In the genomic region with DNA sequence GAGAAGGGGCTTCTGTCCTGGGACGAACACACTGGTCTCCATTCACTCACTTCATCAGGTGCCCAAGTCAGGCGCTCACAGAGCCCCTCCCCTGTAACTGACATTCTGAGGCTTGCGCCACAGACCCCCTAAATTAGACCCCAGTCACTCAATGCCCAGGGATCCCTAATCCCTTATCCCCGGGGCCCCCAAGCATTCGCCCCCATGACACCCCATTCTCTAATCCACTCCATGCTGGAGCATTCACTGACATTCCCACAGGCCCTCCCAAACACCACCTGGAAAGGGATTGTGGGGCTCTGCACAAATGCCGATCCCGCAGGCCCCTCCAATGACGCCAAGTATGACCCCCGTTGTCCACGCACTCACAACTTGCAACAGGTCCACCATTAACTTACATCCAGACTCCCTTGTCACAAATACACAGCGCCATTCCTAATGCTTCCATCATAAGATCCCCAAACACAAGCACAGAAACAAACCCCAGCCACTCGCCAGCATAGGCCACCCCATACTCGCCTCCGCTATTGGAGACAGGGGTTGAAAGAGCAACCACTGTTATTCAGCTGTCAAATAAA, we compare ENCODE assay signal across 9 cellular contexts. TPM values are rescaled to one million over a fixed set of nuclear protein-coding genes. Genes with fewer than 3 reads are reported as not detected.
DNase-seq lines count a peak whose midpoint lies in the region; ATAC-seq lines count a peak whose summit lies in the region.
"Had no signal": no experiment of that assay in that cellular context is flagged by ENCODE, and none has a peak within 500 bp of the region (broad histone marks: within the 10 kb centered on the region; RNA-seq: fewer than 3 reads in every experiment).

No MANE protein-coding gene starts in this region.

- ATAC-seq in activated CD8-positive, alpha-beta T cell treated with anti-CD3 and anti-CD28 coated beads, Interleukin-2, amount 10 ng/mL, durations not matched to agents 7 days and 5 days = no peak

- H3K27ac ChIP-seq in stomach smooth muscle (ENCODE audit: low read length) = no peak overlapping the region
- H3K27ac ChIP-seq: C4-2B had no signal

- DNase-seq in T-helper 1 cell (no peak), immature natural killer cell (no peak), kidney tubule cell (ENCODE audit: low spot score) (no peak), nucleus accumbens (lab: John Stamatoyannopoulos, UW) (no peak)
- DNase-seq in activated CD8-positive, alpha-beta T cell treated with anti-CD3 and anti-CD28 coated beads, Interleukin-2, amount 10 ng/mL, durations not matched to agents 7 days and 5 days = no peak
- no peak for DNase-seq in stimulated activated CD8-positive, alpha-beta memory T cell treated with anti-CD3 and anti-CD28 coated beads, Interleukin-4, amount 100 ng/mL, for 48 hours

- peaks cover 25% of the 10 kb centered on the region for H3K36me3 Mint-ChIP-seq in T-helper 1 cell treated with Interleukin-12 subunit alpha and Interleukin-12 subunit beta and Interleukin-4 antibody, amounts not matched to agents 30 μg/mL and 1 μg/mL, for 36 hours (ENCODE audit: low read depth)
- peaks cover 35% of the 10 kb centered on the region for H3K36me3 Mint-ChIP-seq in activated CD8-positive, alpha-beta T cell treated with anti-CD3 and anti-CD28 coated beads, Interleukin-2, amount 10 ng/mL, durations not matched to agents 7 days and 5 days (ENCODE audit: low read depth)
- H3K36me3 Mint-ChIP-seq in immature natural killer cell = peaks cover 4 to 13% (median 7%) of the 10 kb centered on the region in 3 donors

- peaks cover 5 to 8% of the 10 kb centered on the region in 2 donors for H3K9me3 ChIP-seq in stomach smooth muscle (ENCODE audit: control insufficient read depth in 2 of 2, low read length in 2 of 2)

- no peaks in the 10 kb centered on the region for H3K27me3 Mint-ChIP-seq in T-helper 1 cell treated with Interleukin-12 subunit alpha and Interleukin-12 subunit beta and Interleukin-4 antibody, amounts not matched to agents 30 μg/mL and 1 μg/mL, for 36 hours (ENCODE audit: low read depth)
- no peaks in the 10 kb centered on the region for H3K27me3 Mint-ChIP-seq in activated CD8-positive, alpha-beta T cell treated with anti-CD3 and anti-CD28 coated beads, Interleukin-2, amount 10 ng/mL, durations not matched to agents 7 days and 5 days (ENCODE audit: low read depth)
- peaks cover 0 to 12% (median 5%) of the 10 kb centered on the region in 3 donors for H3K27me3 Mint-ChIP-seq in immature natural killer cell (ENCODE audit: low read depth in 3 of 3)

- H3K9ac ChIP-seq in stomach smooth muscle (ENCODE audit: low read length in 2 of 2) = peak overlapping the region; percentile 80 to 87

- H3K4me3 ChIP-seq in stomach smooth muscle (ENCODE audit: low read length in 2 of 2) = peak overlapping the region; percentile 85 to 97

- H3K9me3 Mint-ChIP-seq in T-helper 1 cell treated with Interleukin-12 subunit alpha and Interleukin-12 subunit beta and Interleukin-4 antibody, amounts not matched to agents 30 μg/mL and 1 μg/mL, for 36 hours = peaks cover 36% of the 10 kb centered on the region
- H3K9me3 Mint-ChIP-seq in activated CD8-positive, alpha-beta T cell treated with anti-CD3 and anti-CD28 coated beads, Interleukin-2, amount 10 ng/mL, durations not matched to agents 7 days and 5 days (ENCODE audit: insufficient read depth) = peaks cover 11% of the 10 kb centered on the region
- peaks cover 0 to 3% (median 1%) of the 10 kb centered on the region in 6 donors for H3K9me3 Mint-ChIP-seq in immature natural killer cell

- peaks cover 13% of the 10 kb centered on the region for H3K4me1 Mint-ChIP-seq in T-helper 1 cell treated with Interleukin-12 subunit alpha and Interleukin-12 subunit beta and Interleukin-4 antibody, amounts not matched to agents 30 μg/mL and 1 μg/mL, for 36 hours (ENCODE audit: low read depth)
- H3K4me1 Mint-ChIP-seq in activated CD8-positive, alpha-beta T cell treated with anti-CD3 and anti-CD28 coated beads, Interleukin-2, amount 10 ng/mL, durations not matched to agents 7 days and 5 days (ENCODE audit: low read depth) = peaks cover 15% of the 10 kb centered on the region
- peaks cover 33 to 36% of the 10 kb centered on the region in 2 donors for H3K4me1 Mint-ChIP-seq in immature natural killer cell

- H3K27ac Mint-ChIP-seq in T-helper 1 cell treated with Interleukin-12 subunit alpha and Interleukin-12 subunit beta and Interleukin-4 antibody, amounts not matched to agents 30 μg/mL and 1 μg/mL, for 36 hours = peak overlapping the region; percentile 76
- H3K27ac Mint-ChIP-seq in activated CD8-positive, alpha-beta T cell treated with anti-CD3 and anti-CD28 coated beads, Interleukin-2, amount 10 ng/mL, durations not matched to agents 7 days and 5 days = peak overlapping the region; percentile 86
- peak overlapping the region; percentile 55 to 86 (median 63) for H3K27ac Mint-ChIP-seq in immature natural killer cell

- POLR2A ChIA-PET in activated CD8-positive, alpha-beta T cell treated with anti-CD3 and anti-CD28 coated beads, Interleukin-2, amount 10 ng/mL, durations not matched to agents 7 days and 5 days (lab: Charles Lee) = no interaction called here

- CTCF ChIA-PET in activated CD8-positive, alpha-beta T cell treated with anti-CD3 and anti-CD28 coated beads, Interleukin-2, amount 10 ng/mL, durations not matched to agents 7 days and 5 days (lab: Charles Lee) = no interaction called here

- no peaks in the 10 kb centered on the region for H3K27me3 ChIP-seq in stomach smooth muscle (ENCODE audit: control insufficient read depth in 1 of 2, insufficient read depth in 2 of 2, low read length in 2 of 2)

- peaks cover 0 to 5% of the 10 kb centered on the region in 2 donors for H3K36me3 ChIP-seq in stomach smooth muscle (ENCODE audit: control insufficient read depth in 2 of 2, insufficient read depth in 2 of 2, low read length in 2 of 2)

- H3K4me3 Mint-ChIP-seq in T-helper 1 cell treated with Interleukin-12 subunit alpha and Interleukin-12 subunit beta and Interleukin-4 antibody, amounts not matched to agents 30 μg/mL and 1 μg/mL, for 36 hours = peak overlapping the region; percentile 76
- H3K4me3 Mint-ChIP-seq in activated CD8-positive, alpha-beta T cell treated with anti-CD3 and anti-CD28 coated beads, Interleukin-2, amount 10 ng/mL, durations not matched to agents 7 days and 5 days = peak overlapping the region; percentile 84
- H3K4me3 Mint-ChIP-seq in immature natural killer cell = peak overlapping the region; percentile 78 to 96 (median 93)

- peaks cover 15% of the 10 kb centered on the region for H3K4me1 ChIP-seq in stomach smooth muscle (ENCODE audit: control insufficient read depth, insufficient read depth, low read length)

RNA-seq across cellular contexts. Expression of a gene that starts 1.5 kb away (rescaled TPM):
- total RNA-seq in activated CD8-positive, alpha-beta T cell treated with anti-CD3 and anti-CD28 coated beads, Interleukin-2, amount 10 ng/mL, durations not matched to agents 7 days and 5 days = 1 to 10 TPM; 9.6 to 9.9 TPM
- 1 to 10 TPM in 1 of 3 donors, under 1 TPM in 1, not detected in 1; 0.92 to 1.6 TPM for polyA plus RNA-seq in immature natural killer cell

RNA-seq across cellular contexts. Expression of a gene that starts 31.6 kb away (rescaled TPM):
- total RNA-seq in activated CD8-positive, alpha-beta T cell treated with anti-CD3 and anti-CD28 coated beads, Interleukin-2, amount 10 ng/mL, durations not matched to agents 7 days and 5 days = 10 to 100 TPM; 19.5 to 20.8 TPM
- 10 to 100 TPM in 2 of 3 donors, 1 to 10 TPM in 1; 7.2 to 15.9 (median 12.1) TPM for polyA plus RNA-seq in immature natural killer cell
